Comparison of ENCODE assay signal across 9 cellular contexts in the genomic region with DNA sequence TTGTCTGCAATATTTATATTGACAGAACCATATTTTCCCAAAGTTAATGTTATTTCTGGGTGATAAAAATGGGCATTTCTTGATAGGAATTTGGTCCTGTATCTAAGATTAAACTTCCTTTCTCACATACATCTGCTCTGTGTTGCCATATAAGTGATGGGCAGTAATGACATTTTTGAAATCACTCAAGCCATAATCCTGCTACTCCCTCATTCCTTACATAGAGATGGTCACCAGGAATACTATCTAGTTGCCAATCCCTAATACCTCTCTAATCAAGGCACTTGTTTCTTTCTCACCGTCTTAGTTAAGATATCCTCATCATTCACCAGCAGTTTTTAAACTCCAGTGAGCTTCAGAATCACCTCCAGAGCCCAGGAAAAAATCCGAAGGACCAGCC.
"Had no signal": no experiment of that assay in that cellular context is flagged by ENCODE, and none has a peak within 500 bp of the region (broad histone marks: within the 10 kb centered on the region; RNA-seq: fewer than 3 reads in every experiment).

No MANE protein-coding gene starts in this region.

- H3K4me1 Mint-ChIP-seq: IgD-negative memory B cell had no signal

- H3K27ac ChIP-seq: GM23248, HL-60 had no signal

- H2AFZ ChIP-seq: GM23248 had no signal

- H3K4me1 ChIP-seq: HAP-1 had no signal

- H3K9me3 ChIP-seq: HAP-1 had no signal

- H3K27ac Mint-ChIP-seq: HFFc6, IgD-negative memory B cell had no signal

- H3K4me3 Mint-ChIP-seq: HFFc6, IgD-negative memory B cell had no signal

- H3K4me3 ChIP-seq: GM23248, HAP-1 had no signal

- ATAC-seq: HCT116, HepG2 had no signal

- H3K36me3 ChIP-seq: HAP-1 had no signal

- H3K36me3 Mint-ChIP-seq: IgD-negative memory B cell had no signal

- H3K9ac ChIP-seq: GM23248 had no signal

- DNase-seq: GM23248, GOT3, H7, HFFc6 had no signal
